In the genomic region with DNA sequence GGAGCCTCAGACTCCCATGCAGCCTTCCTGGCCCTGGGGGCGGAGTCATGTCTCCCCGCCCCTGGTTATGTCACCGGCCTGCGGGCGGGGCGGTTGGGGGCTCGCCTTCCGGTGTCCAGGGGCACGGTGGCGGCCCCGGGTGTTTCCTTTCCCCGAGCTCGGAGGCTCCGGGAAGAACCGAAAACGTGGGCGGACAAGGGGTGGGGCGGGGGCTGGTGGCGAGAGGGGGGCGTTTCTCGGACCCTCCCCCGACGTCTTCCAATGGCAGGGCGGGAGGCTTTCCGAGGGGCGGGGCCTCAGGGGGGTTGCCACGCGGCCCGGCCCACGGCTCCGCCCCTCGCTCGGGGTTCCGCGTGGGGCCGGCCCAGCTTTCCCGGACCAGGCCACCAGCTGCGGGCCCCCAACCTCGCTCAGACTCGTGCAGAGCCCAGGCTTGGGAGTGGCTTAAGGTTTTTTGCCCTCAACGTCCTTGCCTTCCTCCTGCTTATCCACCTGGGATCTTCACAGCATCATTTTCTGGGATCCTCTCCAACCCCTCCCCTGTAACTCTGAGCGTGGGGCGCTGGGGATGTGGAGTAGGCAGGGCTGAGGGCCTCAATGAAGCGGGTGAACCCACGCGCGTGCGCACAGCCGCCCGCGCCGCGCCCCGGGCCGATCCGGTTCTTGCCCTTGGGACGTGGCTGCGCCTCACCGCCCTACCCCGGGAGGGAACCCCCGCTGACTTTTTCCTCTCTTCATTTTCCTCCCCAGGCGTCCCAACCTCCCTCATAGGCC, we compare ENCODE assay signal across 2 cellular contexts.
A peak's percentile ranks its signal among the peaks of the same experiment; 100 is the strongest.
TF ChIP-seq lines count a peak whose summit lies in the region.

No MANE protein-coding gene starts in this region.

TF ChIP-seq in IMR-90, 13 proteins besides CTCF, POLR2A, EP300 and RAD21:
- TF ChIP-seq SMC3 (IDR thresholded peaks at IDR 0.05; ENCODE audit: low read depth, low read length): no peak
- TF ChIP-seq NFE2L2 (IDR thresholded peaks at IDR 0.05; ENCODE audit: low read depth, low read length): no peak
- TF ChIP-seq MAZ (IDR thresholded peaks at IDR 0.05; ENCODE audit: borderline replicate concordance, low read depth, low read length): no peak
- TF ChIP-seq FOS (IDR thresholded peaks at IDR 0.05; ENCODE audit: low read depth, low read length): no peak
- no peak for TF ChIP-seq USF2 (IDR thresholded peaks at IDR 0.05; ENCODE audit: low read depth, low read length)
- TF ChIP-seq BHLHE40 (IDR thresholded peaks at IDR 0.05; ENCODE audit: low read depth, low read length): no peak
- TF ChIP-seq MXI1 (IDR thresholded peaks at IDR 0.05; ENCODE audit: borderline replicate concordance, low read depth, low read length): no peak
- TF ChIP-seq CEBPB (IDR thresholded peaks at IDR 0.05; ENCODE audit: low read depth, low read length): no peak
- no peak for TF ChIP-seq ELK1 (IDR thresholded peaks at IDR 0.05; ENCODE audit: borderline replicate concordance, low read depth, low read length)
- no peak for TF ChIP-seq RFX5 (IDR thresholded peaks at IDR 0.05; ENCODE audit: low read depth, low read length)
- no peak for TF ChIP-seq RCOR1 (IDR thresholded peaks at IDR 0.05; ENCODE audit: insufficient replicate concordance, low read length)
- no peak for TF ChIP-seq MAFK (IDR thresholded peaks at IDR 0.05; ENCODE audit: low read depth, low read length)
- no peak for TF ChIP-seq CHD1 (IDR thresholded peaks at IDR 0.05; ENCODE audit: low read depth, low read length)

TF ChIP-seq in K562, 482 proteins besides CTCF, POLR2A, EP300 and RAD21 (continues in another document):
- TF ChIP-seq TARDBP (IDR thresholded peaks at IDR 0.05) (0 out of 2 replicates have a peak, but pooled peaks have one; percentile 30), ZNF197 (CRISPR knock-in tag; IDR thresholded peaks at IDR 0.05; ENCODE audit: low read depth) (no peak), ETV1 (tag; conservative IDR thresholded peaks at IDR 0.05; ENCODE audit: low read depth) (peak; percentile 53; the same call in 1 of the 2 replicates), RCOR1 (IDR thresholded peaks at IDR 0.05; ENCODE audit: borderline replicate concordance in 1 of 2, low read depth in 2 of 2, low read length in 2 of 2) (no peak), MAZ (CRISPR knock-in tag; conservative IDR thresholded peaks at IDR 0.05 in 1 of 2, IDR thresholded peaks at IDR 0.05 in 1 of 2) (peak; percentile 66 to 82), ELF1 (tag; IDR thresholded peaks at IDR 0.05) (peak; percentile 69), COPS2 (conservative IDR thresholded peaks at IDR 0.05) (no peak), CXXC5 (CRISPR knock-in tag; IDR thresholded peaks at IDR 0.05) (peak; percentile 32; the same call in 1 of the 2 replicates), ZBTB7A (IDR thresholded peaks at IDR 0.05; ENCODE audit: borderline replicate concordance, control insufficient read depth, low read depth, low read length) (peak; percentile 51; the same call in 1 of the 2 replicates), ZNF408 (CRISPR knock-in tag; IDR thresholded peaks at IDR 0.05; ENCODE audit: low read depth) (no peak), VEZF1 (CRISPR knock-in tag; IDR thresholded peaks at IDR 0.05) (peak; percentile 96), STAG1 (CRISPR knock-in tag; IDR thresholded peaks at IDR 0.05; ENCODE audit: borderline replicate concordance) (0 out of 2 replicates have a peak, but pooled peaks have one; percentile 19), THAP12 (CRISPR knock-in tag; IDR thresholded peaks at IDR 0.05) (peak; percentile 23; the same call in 1 of the 2 replicates), CREM (IDR thresholded peaks at IDR 0.05; ENCODE audit: low read depth) (peak; percentile 32; the same call in 1 of the 2 replicates), PCBP1 (IDR thresholded peaks at IDR 0.05; ENCODE audit: low read depth, low read length, poor library complexity, severe bottlenecking) (peak; percentile 51), ZNF41 (CRISPR knock-in tag; conservative IDR thresholded peaks at IDR 0.05) (no peak), ETV5 (CRISPR knock-in tag; IDR thresholded peaks at IDR 0.05; ENCODE audit: low read depth) (no peak; the same call in 1 of the 2 replicates), PHF8 (IDR thresholded peaks at IDR 0.05; ENCODE audit: borderline replicate concordance, low read length) (peak; percentile 31; the same call in 1 of the 2 replicates), TRIM24 (IDR thresholded peaks at IDR 0.05) (no peak), ATF7 (IDR thresholded peaks at IDR 0.05) (peak; percentile 71), YY1 (IDR thresholded peaks at IDR 0.05; ENCODE audit: borderline replicate concordance in 1 of 3, control insufficient read depth in 1 of 3, extremely low read depth in 1 of 3, insufficient read depth in 3 of 3, insufficient read length in 1 of 3, insufficient replicate concordance in 2 of 3, low read depth in 1 of 3, low read length in 2 of 3) (peak in 1 of 3 experiments; percentile 10), EGR1 (conservative IDR thresholded peaks at IDR 0.05) (peak; percentile 80), CTBP1 (IDR thresholded peaks at IDR 0.05; ENCODE audit: borderline replicate concordance) (peak; percentile 52; the same call in 1 of the 2 replicates), ZFX (CRISPR knock-in tag; IDR thresholded peaks at IDR 0.05) (peak; percentile 59)
- TF ChIP-seq, protein P1, sequence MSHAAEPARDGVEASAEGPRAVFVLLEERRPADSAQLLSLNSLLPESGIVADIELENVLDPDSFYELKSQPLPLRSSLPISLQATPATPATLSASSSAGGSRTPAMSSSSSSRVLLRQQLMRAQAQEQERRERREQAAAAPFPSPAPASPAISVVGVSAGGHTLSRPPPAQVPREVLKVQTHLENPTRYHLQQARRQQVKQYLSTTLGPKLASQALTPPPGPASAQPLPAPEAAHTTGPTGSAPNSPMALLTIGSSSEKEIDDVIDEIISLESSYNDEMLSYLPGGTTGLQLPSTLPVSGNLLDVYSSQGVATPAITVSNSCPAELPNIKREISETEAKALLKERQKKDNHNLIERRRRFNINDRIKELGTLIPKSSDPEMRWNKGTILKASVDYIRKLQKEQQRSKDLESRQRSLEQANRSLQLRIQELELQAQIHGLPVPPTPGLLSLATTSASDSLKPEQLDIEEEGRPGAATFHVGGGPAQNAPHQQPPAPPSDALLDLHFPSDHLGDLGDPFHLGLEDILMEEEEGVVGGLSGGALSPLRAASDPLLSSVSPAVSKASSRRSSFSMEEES (CRISPR knock-in tag; IDR thresholded peaks at IDR 0.05): no peak
- TF ChIP-seq, protein P2, sequence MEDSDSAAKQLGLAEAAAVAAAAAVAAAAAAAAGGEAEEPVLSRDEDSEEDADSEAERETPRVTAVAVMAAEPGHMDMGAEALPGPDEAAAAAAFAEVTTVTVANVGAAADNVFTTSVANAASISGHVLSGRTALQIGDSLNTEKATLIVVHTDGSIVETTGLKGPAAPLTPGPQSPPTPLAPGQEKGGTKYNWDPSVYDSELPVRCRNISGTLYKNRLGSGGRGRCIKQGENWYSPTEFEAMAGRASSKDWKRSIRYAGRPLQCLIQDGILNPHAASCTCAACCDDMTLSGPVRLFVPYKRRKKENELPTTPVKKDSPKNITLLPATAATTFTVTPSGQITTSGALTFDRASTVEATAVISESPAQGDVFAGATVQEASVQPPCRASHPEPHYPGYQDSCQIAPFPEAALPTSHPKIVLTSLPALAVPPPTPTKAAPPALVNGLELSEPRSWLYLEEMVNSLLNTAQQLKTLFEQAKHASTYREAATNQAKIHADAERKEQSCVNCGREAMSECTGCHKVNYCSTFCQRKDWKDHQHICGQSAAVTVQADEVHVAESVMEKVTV (CRISPR knock-in tag; IDR thresholded peaks at IDR 0.05): 0 out of 2 replicates have a peak, but pooled peaks have one; percentile 7
- TF ChIP-seq, protein P3, sequence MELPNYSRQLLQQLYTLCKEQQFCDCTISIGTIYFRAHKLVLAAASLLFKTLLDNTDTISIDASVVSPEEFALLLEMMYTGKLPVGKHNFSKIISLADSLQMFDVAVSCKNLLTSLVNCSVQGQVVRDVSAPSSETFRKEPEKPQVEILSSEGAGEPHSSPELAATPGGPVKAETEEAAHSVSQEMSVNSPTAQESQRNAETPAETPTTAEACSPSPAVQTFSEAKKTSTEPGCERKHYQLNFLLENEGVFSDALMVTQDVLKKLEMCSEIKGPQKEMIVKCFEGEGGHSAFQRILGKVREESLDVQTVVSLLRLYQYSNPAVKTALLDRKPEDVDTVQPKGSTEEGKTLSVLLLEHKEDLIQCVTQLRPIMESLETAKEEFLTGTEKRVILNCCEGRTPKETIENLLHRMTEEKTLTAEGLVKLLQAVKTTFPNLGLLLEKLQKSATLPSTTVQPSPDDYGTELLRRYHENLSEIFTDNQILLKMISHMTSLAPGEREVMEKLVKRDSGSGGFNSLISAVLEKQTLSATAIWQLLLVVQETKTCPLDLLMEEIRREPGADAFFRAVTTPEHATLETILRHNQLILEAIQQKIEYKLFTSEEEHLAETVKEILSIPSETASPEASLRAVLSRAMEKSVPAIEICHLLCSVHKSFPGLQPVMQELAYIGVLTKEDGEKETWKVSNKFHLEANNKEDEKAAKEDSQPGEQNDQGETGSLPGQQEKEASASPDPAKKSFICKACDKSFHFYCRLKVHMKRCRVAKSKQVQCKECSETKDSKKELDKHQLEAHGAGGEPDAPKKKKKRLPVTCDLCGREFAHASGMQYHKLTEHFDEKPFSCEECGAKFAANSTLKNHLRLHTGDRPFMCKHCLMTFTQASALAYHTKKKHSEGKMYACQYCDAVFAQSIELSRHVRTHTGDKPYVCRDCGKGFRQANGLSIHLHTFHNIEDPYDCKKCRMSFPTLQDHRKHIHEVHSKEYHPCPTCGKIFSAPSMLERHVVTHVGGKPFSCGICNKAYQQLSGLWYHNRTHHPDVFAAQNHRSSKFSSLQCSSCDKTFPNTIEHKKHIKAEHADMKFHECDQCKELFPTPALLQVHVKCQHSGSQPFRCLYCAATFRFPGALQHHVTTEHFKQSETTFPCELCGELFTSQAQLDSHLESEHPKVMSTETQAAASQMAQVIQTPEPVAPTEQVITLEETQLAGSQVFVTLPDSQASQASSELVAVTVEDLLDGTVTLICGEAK (IDR thresholded peaks at IDR 0.05): peak; percentile 80
- TF ChIP-seq, protein P3 (CRISPR knock-in tag; IDR thresholded peaks at IDR 0.05): no peak
- TF ChIP-seq, protein P4, sequence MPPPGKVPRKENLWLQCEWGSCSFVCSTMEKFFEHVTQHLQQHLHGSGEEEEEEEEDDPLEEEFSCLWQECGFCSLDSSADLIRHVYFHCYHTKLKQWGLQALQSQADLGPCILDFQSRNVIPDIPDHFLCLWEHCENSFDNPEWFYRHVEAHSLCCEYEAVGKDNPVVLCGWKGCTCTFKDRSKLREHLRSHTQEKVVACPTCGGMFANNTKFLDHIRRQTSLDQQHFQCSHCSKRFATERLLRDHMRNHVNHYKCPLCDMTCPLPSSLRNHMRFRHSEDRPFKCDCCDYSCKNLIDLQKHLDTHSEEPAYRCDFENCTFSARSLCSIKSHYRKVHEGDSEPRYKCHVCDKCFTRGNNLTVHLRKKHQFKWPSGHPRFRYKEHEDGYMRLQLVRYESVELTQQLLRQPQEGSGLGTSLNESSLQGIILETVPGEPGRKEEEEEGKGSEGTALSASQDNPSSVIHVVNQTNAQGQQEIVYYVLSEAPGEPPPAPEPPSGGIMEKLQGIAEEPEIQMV (tag; conservative IDR thresholded peaks at IDR 0.05; ENCODE audit: low read depth): no peak
- TF ChIP-seq, protein P5, sequence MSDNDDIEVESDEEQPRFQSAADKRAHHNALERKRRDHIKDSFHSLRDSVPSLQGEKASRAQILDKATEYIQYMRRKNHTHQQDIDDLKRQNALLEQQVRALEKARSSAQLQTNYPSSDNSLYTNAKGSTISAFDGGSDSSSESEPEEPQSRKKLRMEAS (CRISPR knock-in tag; IDR thresholded peaks at IDR 0.05): peak; percentile 49; the same call in 1 of the 2 replicates
